Comparison of ENCODE assay signal across 17 cellular contexts in the genomic region with DNA sequence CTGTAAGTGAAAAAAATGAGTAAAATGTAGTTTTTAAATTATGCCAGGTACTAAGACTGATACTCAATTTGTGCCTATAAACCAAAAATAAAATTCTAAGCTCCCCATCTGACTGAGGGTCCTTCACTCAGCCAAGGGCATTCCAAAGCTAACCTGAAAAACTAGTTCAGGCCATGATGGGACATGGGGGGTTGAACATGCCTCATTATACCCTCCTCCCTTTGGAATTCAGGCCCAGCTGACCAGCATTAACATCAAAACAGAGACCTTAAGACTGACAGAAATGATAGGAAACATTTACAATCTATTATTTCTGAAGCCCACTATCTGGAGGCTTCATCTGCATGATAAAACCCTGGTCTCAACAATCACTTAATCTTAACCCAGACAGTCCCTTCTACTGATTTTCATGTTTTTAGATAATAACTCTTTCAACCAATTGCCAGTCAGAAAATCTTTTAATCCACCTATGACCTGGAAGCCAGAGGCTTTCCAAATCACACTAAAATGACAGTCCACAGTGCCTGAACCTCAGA.
DNase-seq lines count a peak whose midpoint lies in the region; ATAC-seq, FAIRE-seq and TF ChIP-seq lines count a peak whose summit lies in the region.
"Had no signal": no experiment of that assay in that cellular context is flagged by ENCODE, and none has a peak within 500 bp of the region (broad histone marks: within the 10 kb centered on the region; RNA-seq: fewer than 3 reads in every experiment).

No MANE protein-coding gene starts in this region.

- H3K36me3 Mint-ChIP-seq in H9 (ENCODE audit: insufficient read depth in 1 of 3, low read depth in 3 of 3) = peaks cover 21 to 45% (median 25%) of the 10 kb centered on the region in 3 experiments
- peaks cover 7 to 16% (median 15%) of the 10 kb centered on the region in 3 donors for H3K36me3 Mint-ChIP-seq in immature natural killer cell

- H3K27ac ChIP-seq in H9 (ENCODE audit: insufficient read length, low read depth, low read length) (no peak overlapping the region), trophoblast cell (ENCODE audit: low read depth, low read length) (peak overlapping the region; percentile 33)
- H3K27ac ChIP-seq: BLaER1 treated with 17β-estradiol and CSF1 and Interleukin-3, amounts not matched to agents 10 nM and 100 nM had no signal

- no peak for DNase-seq in H9
- peak; percentile 22 for DNase-seq in SK-N-DZ (ENCODE audit: low spot score)
- DNase-seq in immature natural killer cell = no peak
- DNase-seq in trophoblast cell = peak in 1 of 2 donors; percentile 43
- DNase-seq in left colon = no peak
- no peak for DNase-seq in HTR-8/SVneo (ENCODE audit: insufficient read length, low spot score)
- DNase-seq: CD8-positive, alpha-beta memory T cell; NCI-H1417 treated with DMSO at 0.1 percent for 48 hours; NCI-H1930; NCI-H2171; NCI-H526 had no signal

- H3K4me3 Mint-ChIP-seq in H9 (peak overlapping the region; percentile 30 to 34; a peak in 4 of 5 replicates), immature natural killer cell (no peak overlapping the region)
- H3K4me3 Mint-ChIP-seq: CD8-positive, alpha-beta memory T cell had no signal

- peaks cover 0 to 8% of the 10 kb centered on the region in 2 experiments for H3K36me3 ChIP-seq in trophoblast cell (ENCODE audit: control insufficient read depth in 1 of 2, insufficient read depth in 2 of 2, low read length in 2 of 2)

- no peak overlapping the region for H3K14ac ChIP-seq in H9 (ENCODE audit: insufficient read depth, low read length)
- no peak overlapping the region for H3K14ac ChIP-seq in trophoblast cell (ENCODE audit: low read length)

- H3K4me1 ChIP-seq in H9 (ENCODE audit: insufficient read depth, low read length) = peaks cover 12% of the 10 kb centered on the region
- H3K4me1 ChIP-seq in trophoblast cell (ENCODE audit: control insufficient read depth in 1 of 2, insufficient read depth in 2 of 2, low read length in 2 of 2) = peaks cover 2 to 18% of the 10 kb centered on the region in 2 experiments

- H3K9me3 ChIP-seq in H9 (ENCODE audit: control insufficient read depth, low read depth, low read length) = no peaks in the 10 kb centered on the region
- peaks cover 2% of the 10 kb centered on the region for H3K9me3 ChIP-seq in trophoblast cell (ENCODE audit: insufficient read depth, low read depth, low read length)

- H3K4me2 ChIP-seq in H9 (ENCODE audit: insufficient read depth, insufficient read length, low read length) (no peak overlapping the region), trophoblast cell (ENCODE audit: low read length) (peak overlapping the region; percentile 31)
- H3K4me2 ChIP-seq: BLaER1 treated with 17β-estradiol and CSF1 and Interleukin-3, amounts not matched to agents 10 nM and 100 nM had no signal

- no peak overlapping the region for H3K56ac ChIP-seq in H9 (ENCODE audit: insufficient read length, low read depth, low read length)

- intact Hi-C loops in left colon (cut with DNase I, micrococcal nuclease) = no loop called here

- no peak overlapping the region for H2AK5ac ChIP-seq in H9 (ENCODE audit: insufficient read length, low read length)
- H2AK5ac ChIP-seq in trophoblast cell (ENCODE audit: low read length) = no peak overlapping the region

- H2BK12ac ChIP-seq in H9 (ENCODE audit: insufficient read length, low read depth, low read length) (no peak overlapping the region), trophoblast cell (ENCODE audit: low read length) (no peak overlapping the region)

- ATAC-seq in left colon (no peak), HG02642 (IDR thresholded peaks at IDR 0.05; ENCODE audit: poor library complexity, unreplicated experiment) (no peak)
- ATAC-seq: HepG2 had no signal

- H4K5ac ChIP-seq in H9 (ENCODE audit: insufficient read length, low read depth, low read length) = no peak overlapping the region

- peaks cover 36% of the 10 kb centered on the region for H3K27me3 Mint-ChIP-seq in H9 (ENCODE audit: low read depth)
- H3K27me3 Mint-ChIP-seq in immature natural killer cell (ENCODE audit: low read depth in 3 of 3) = peaks cover 0 to 7% (median 5%) of the 10 kb centered on the region in 3 donors
- H3K27me3 Mint-ChIP-seq: CD8-positive, alpha-beta memory T cell had no signal

- H4K91ac ChIP-seq in H9 (ENCODE audit: insufficient read length, low read depth, low read length) = no peak overlapping the region
- H4K91ac ChIP-seq in trophoblast cell (ENCODE audit: low read depth, low read length) = no peak overlapping the region

- peaks cover 17 to 18% of the 10 kb centered on the region in 2 experiments; a peak in 4 of 5 replicates for H3K9me3 Mint-ChIP-seq in H9
- H3K9me3 Mint-ChIP-seq in immature natural killer cell = peaks cover 0 to 5% (median 1%) of the 10 kb centered on the region in 6 donors

- no peak overlapping the region for H2BK20ac ChIP-seq in H9 (ENCODE audit: low read depth, low read length, poor library complexity, severe bottlenecking)

- no peak overlapping the region for H3T11ph ChIP-seq in H9 (ENCODE audit: low read length)

- H3K79me1 ChIP-seq in H9 (ENCODE audit: insufficient read depth, low read depth, low read length, poor library complexity, severe bottlenecking) (no peaks in the 10 kb centered on the region), trophoblast cell (ENCODE audit: low read length) (peaks cover 6% of the 10 kb centered on the region)

- H3K79me2 ChIP-seq in H9 (ENCODE audit: insufficient read depth, low read length) (no peaks in the 10 kb centered on the region), trophoblast cell (ENCODE audit: control insufficient read depth, insufficient read depth, low read length, poor library complexity) (peaks cover 2% of the 10 kb centered on the region)

- H3K23ac ChIP-seq in H9 (ENCODE audit: insufficient read length, low read depth, low read length) = no peak overlapping the region
- no peak overlapping the region for H3K23ac ChIP-seq in trophoblast cell (ENCODE audit: low read length)

- H3K18ac ChIP-seq in H9 (ENCODE audit: insufficient read length, low read depth, low read length) (no peak overlapping the region), trophoblast cell (ENCODE audit: low read length) (no peak overlapping the region)

- H3K4me1 Mint-ChIP-seq in H9 = peaks cover 77 to 81% of the 10 kb centered on the region in 2 experiments
- peaks cover 64 to 67% of the 10 kb centered on the region in 2 donors for H3K4me1 Mint-ChIP-seq in immature natural killer cell

- no peaks in the 10 kb centered on the region for H3K23me2 ChIP-seq in H9 (ENCODE audit: insufficient read length, low read depth, low read length, poor library complexity, severe bottlenecking)

- TF ChIP-seq CTCF in H9 (conservative IDR thresholded peaks at IDR 0.05) = no peak

- H3K27me3 ChIP-seq in H9 (ENCODE audit: insufficient read depth, low read length) (peaks cover 5% of the 10 kb centered on the region; the same call in 1 of the 2 replicates), trophoblast cell (ENCODE audit: insufficient read depth, low read length) (no peaks in the 10 kb centered on the region)
- H3K27me3 ChIP-seq: BLaER1 treated with 17β-estradiol and CSF1 and Interleukin-3, amounts not matched to agents 10 nM and 100 nM had no signal

- H4K20me1 ChIP-seq in H9 (ENCODE audit: control insufficient read depth, insufficient read depth, insufficient read length) = no peaks in the 10 kb centered on the region
- H4K20me1 ChIP-seq: BLaER1 treated with 17β-estradiol and CSF1 and Interleukin-3, amounts not matched to agents 10 nM and 100 nM had no signal

- no peak overlapping the region for H3K4me3 ChIP-seq in trophoblast cell (ENCODE audit: low read depth, low read length)
- H3K4me3 ChIP-seq: BLaER1 treated with 17β-estradiol and CSF1 and Interleukin-3, amounts not matched to agents 10 nM and 100 nM had no signal

- no peak overlapping the region for H2BK120ac ChIP-seq in H9 (ENCODE audit: low read depth, low read length, poor library complexity, severe bottlenecking)
- no peak overlapping the region for H2BK120ac ChIP-seq in trophoblast cell (ENCODE audit: insufficient read depth, low read length, poor library complexity)

- H3K4ac ChIP-seq in H9 (ENCODE audit: low read depth, low read length) = no peak overlapping the region
- H3K4ac ChIP-seq in trophoblast cell (ENCODE audit: low read depth, low read length) = no peak overlapping the region

- FAIRE-seq in HTR-8/SVneo (lab: Jason Lieb, UNC) = no peak
- FAIRE-seq: GM12892, GM18507, H54, HepG2 had no signal

- no peak overlapping the region for H3K9ac ChIP-seq in H9 (ENCODE audit: extremely low read depth, insufficient read length, low read length)
- no peak overlapping the region for H3K9ac ChIP-seq in trophoblast cell (ENCODE audit: low read length)
- H3K9ac ChIP-seq: BLaER1 treated with 17β-estradiol and CSF1 and Interleukin-3, amounts not matched to agents 10 nM and 100 nM had no signal

- H2BK5ac ChIP-seq in H9 (ENCODE audit: insufficient read length, low read length) (no peak overlapping the region), trophoblast cell (ENCODE audit: low read depth, low read length, poor library complexity) (no peak overlapping the region)

- H4K8ac ChIP-seq in H9 (replicated peaks; ENCODE audit: insufficient read length, low read depth, low read length) = no peak overlapping the region
- H4K8ac ChIP-seq in trophoblast cell (ENCODE audit: low read depth, low read length) = no peak overlapping the region

- H2AFZ ChIP-seq in H9 (ENCODE audit: low read length) (no peak overlapping the region), trophoblast cell (ENCODE audit: insufficient read depth, low read length, poor library complexity) (no peak overlapping the region)

- no peak overlapping the region for H4K12ac ChIP-seq in trophoblast cell (ENCODE audit: low read depth, low read length)

- H2BK15ac ChIP-seq in H9 (ENCODE audit: low read depth, low read length) = no peak overlapping the region

- H3K27ac Mint-ChIP-seq in H9 = peak overlapping the region in 1 of 3 experiments; percentile 79; a peak in 1 of 7 replicates
- H3K27ac Mint-ChIP-seq in immature natural killer cell = peak overlapping the region in 5 of 6 donors; percentile 58 to 98 (median 79)

Comparison
In these comparisons a context has a peak if more than half of its experiments do, and no peak if none do; other contexts are left out.
1. H3K4me3 Mint-ChIP-seq: peak in H9 (2 of 2); none in immature natural killer cell (0 of 5).